ENCODE assay signal across 16 cellular contexts in genomic region chr14:74258705-74259035, GRCh38. TPM values are rescaled to one million over a fixed set of nuclear protein-coding genes. Genes with fewer than 3 reads are reported as not detected.
A peak's percentile ranks its signal among the peaks of the same experiment; 100 is the strongest.
DNase-seq lines count a peak whose midpoint lies in the region; FAIRE-seq and TF ChIP-seq lines count a peak whose summit lies in the region.
"Had no signal": no experiment of that assay in that cellular context is flagged by ENCODE, and none has a peak within 500 bp of the region (broad histone marks: within the 10 kb centered on the region; RNA-seq: fewer than 3 reads in every experiment).

No MANE protein-coding gene starts in this region.

- H2AK5ac ChIP-seq in mesendoderm (ENCODE audit: low read length) = no peak overlapping the region

- no peaks in the 10 kb centered on the region for H3K27me3 Mint-ChIP-seq in MCF 10A (ENCODE audit: insufficient read depth, unreplicated experiment)

- DNase-seq in breast epithelium (ENCODE audit: low spot score in 2 of 2) (no peak), MCF 10A (ENCODE audit: unreplicated experiment) (no peak), adipocyte (ENCODE audit: low read depth) (no peak), mesendoderm (no peak), testis (no peak), GM19239 (ENCODE audit: insufficient read length, low spot score) (no peak), RWPE1 (ENCODE audit: low spot score) (no peak)
- DNase-seq in stimulated activated naive CD4-positive, alpha-beta T cell treated with Interleukin-2 at 50 U/mL for 16 hours (lab: John Stamatoyannopoulos, UW) = no peak
- DNase-seq: activated CD4-positive, alpha-beta T cell treated with anti-CD3 and anti-CD28 coated beads, Interleukin-2, amount 50 U/mL, for 1 hour; activated effector memory CD4-positive, alpha-beta T cell treated with anti-CD3 and anti-CD28 coated beads, Interleukin-2, amount 50 U/mL, for 16 hours; foreskin fibroblast; NCI-H187 treated with DMSO at 0.1 percent for 48 hours; NK-92 treated with Interleukin-12 subunit alpha and Interleukin-12 subunit beta, amount 100 ng/mL, for 24 hours had no signal

- CTCF ChIA-PET in MCF 10A (lab: Yijun Ruan, JAX) (interaction anchor here (0.5 to 6.6 kb wide), 6 partner anchors 13 to 1292 kb away, joined by 3 to 55 read pairs (median 6); no protein-coding TSS in a partner anchor), RWPE1 (lab: Yijun Ruan, JAX) (interaction anchor here (1.5 kb wide), 1 partner anchor 36 kb away, joined by 5 read pairs; no protein-coding TSS in a partner anchor)

- no peak overlapping the region for H3K23ac ChIP-seq in mesendoderm (ENCODE audit: low read length)

- TF ChIP-seq POLR2A in breast epithelium (IDR thresholded peaks at IDR 0.05) = no peak
- no peak for TF ChIP-seq POLR2A in testis (IDR thresholded peaks at IDR 0.05)

- H2BK15ac ChIP-seq in mesendoderm (replicated peaks; ENCODE audit: low read depth) = no peak overlapping the region

- peak overlapping the region; percentile 61 to 80 (median 61) for H3K4me3 ChIP-seq in breast epithelium
- H3K4me3 ChIP-seq in adipocyte (ENCODE audit: low read length) = peak overlapping the region; percentile 82
- no peak overlapping the region for H3K4me3 ChIP-seq in mesendoderm (ENCODE audit: low read length)
- peak overlapping the region; percentile 58 to 62 for H3K4me3 ChIP-seq in testis

- no peaks in the 10 kb centered on the region for H3K9me3 Mint-ChIP-seq in MCF 10A (ENCODE audit: unreplicated experiment)

- no peak overlapping the region for H3K18ac ChIP-seq in mesendoderm (ENCODE audit: low read length)

- H4K8ac ChIP-seq in mesendoderm (ENCODE audit: low read depth, low read length) = no peak overlapping the region

- H3K27ac Mint-ChIP-seq in MCF 10A (ENCODE audit: low read depth, unreplicated experiment) = no peak overlapping the region

- peaks cover 10% of the 10 kb centered on the region for H3K4me1 Mint-ChIP-seq in MCF 10A (ENCODE audit: insufficient read depth, unreplicated experiment)

- no peaks in the 10 kb centered on the region for H3K4me1 ChIP-seq in breast epithelium
- H3K4me1 ChIP-seq in adipocyte (ENCODE audit: control insufficient read depth, insufficient read depth, low read length) = no peaks in the 10 kb centered on the region
- no peaks in the 10 kb centered on the region for H3K4me1 ChIP-seq in mesendoderm (ENCODE audit: control insufficient read depth, low read depth, low read length)
- peaks cover 4% of the 10 kb centered on the region for H3K4me1 ChIP-seq in testis

- no peak overlapping the region for H2BK5ac ChIP-seq in mesendoderm (ENCODE audit: low read length)

- H3K79me2 ChIP-seq in mesendoderm (ENCODE audit: control insufficient read depth, insufficient read depth, low read length) = no peaks in the 10 kb centered on the region

- WGBS in mesendoderm (ENCODE audit: extremely low coverage, insufficient coverage, low lambda C conversion rate) = no CpG with 5 or more reads among the region's 3 CpGs
- 48 to 51% methylated on average over 3 of the region's 3 CpGs for WGBS in testis, 2 donors

- no peaks in the 10 kb centered on the region for H3K9me3 ChIP-seq in breast epithelium
- H3K9me3 ChIP-seq in adipocyte (ENCODE audit: control insufficient read depth, low read length) = no peaks in the 10 kb centered on the region
- no peaks in the 10 kb centered on the region for H3K9me3 ChIP-seq in testis

- H3K79me1 ChIP-seq in mesendoderm (ENCODE audit: low read length) = no peaks in the 10 kb centered on the region

- POLR2A ChIA-PET in MCF 10A (lab: Yijun Ruan, JAX) (no interaction called here), RWPE1 (lab: Yijun Ruan, JAX; ENCODE audit: low non-redundant PET) (no interaction called here)

- no peak overlapping the region for H2BK120ac ChIP-seq in mesendoderm (ENCODE audit: low read depth, low read length)

- no peak overlapping the region for H3K9ac ChIP-seq in adipocyte (ENCODE audit: low read length)
- peak overlapping the region; percentile 47 for H3K9ac ChIP-seq in mesendoderm (ENCODE audit: low read length)

- H3K56ac ChIP-seq in mesendoderm (ENCODE audit: low read length) = peak overlapping the region; percentile 81

- no peak overlapping the region for H4K5ac ChIP-seq in mesendoderm (ENCODE audit: low read length)

- H3K27ac ChIP-seq in breast epithelium (no peak overlapping the region), mesendoderm (ENCODE audit: low read depth, low read length) (no peak overlapping the region), testis (no peak overlapping the region), RWPE1 (no peak overlapping the region)

- intact Hi-C loops in breast epithelium (cut with DNase I; ENCODE audit: low total_unique reads) = no loop called here
- intact Hi-C loops in MCF 10A (cut with micrococcal nuclease) = no loop called here
- intact Hi-C loops in testis (cut with DNase I; ENCODE audit: low total_unique reads) = loop anchor here (10.0 kb wide), 1 partner anchor 144 kb away; no protein-coding TSS in a partner anchor

- no peaks in the 10 kb centered on the region for H3K36me3 ChIP-seq in breast epithelium
- H3K36me3 ChIP-seq in adipocyte (ENCODE audit: control insufficient read depth, insufficient read depth, low read length, severe bottlenecking) = no peaks in the 10 kb centered on the region
- no peaks in the 10 kb centered on the region for H3K36me3 ChIP-seq in mesendoderm (ENCODE audit: control insufficient read depth, insufficient read depth, low read length)
- H3K36me3 ChIP-seq in testis (ENCODE audit: low read depth, missing control alignments) = no peaks in the 10 kb centered on the region

- H3K27me3 ChIP-seq in breast epithelium (no peaks in the 10 kb centered on the region), adipocyte (replicated peaks; ENCODE audit: control insufficient read depth, insufficient read depth, low read length) (peaks cover 14% of the 10 kb centered on the region), mesendoderm (ENCODE audit: insufficient read depth, low read length, poor library complexity) (peaks cover 7% of the 10 kb centered on the region), testis (no peaks in the 10 kb centered on the region)

- no peak overlapping the region for H3K4ac ChIP-seq in mesendoderm (ENCODE audit: low read depth, low read length)

- H3K4me3 Mint-ChIP-seq in MCF 10A (ENCODE audit: unreplicated experiment) = no peak overlapping the region

- no TSS peak for BruUV-seq in MCF 10A (replicated peaks; lab: Mats Ljungman, UMichigan)

- peak overlapping the region; percentile 71 for H3K4me2 ChIP-seq in mesendoderm (ENCODE audit: low read length)

- TF ChIP-seq CTCF in breast epithelium (IDR thresholded peaks at IDR 0.05) = no peak
- no peak for TF ChIP-seq CTCF in MCF 10A (IDR thresholded peaks at IDR 0.05; ENCODE audit: unreplicated experiment)
- TF ChIP-seq CTCF in testis (IDR thresholded peaks at IDR 0.05) = no peak
- TF ChIP-seq CTCF in RWPE1 (conservative IDR thresholded peaks at IDR 0.05; ENCODE audit: low read depth) = no peak

- H3K36me3 Mint-ChIP-seq in MCF 10A (ENCODE audit: insufficient read depth, unreplicated experiment) = no peaks in the 10 kb centered on the region

- FAIRE-seq in GM19239 (lab: Jason Lieb, UNC) = no peak
- FAIRE-seq: colon, urothelium cell line had no signal

RNA-seq across cellular contexts. Expression of gene VSX2, which starts 19.4 kb away (rescaled TPM):
- total RNA-seq in breast epithelium (not detected), MCF 10A (2022) (not detected in 2 replicates), testis (under 1 TPM; 0.16 to 0.37 TPM)
- 0.08 TPM for polyA plus RNA-seq in mesendoderm (2013, experiment 1 of 2)
- polyA plus RNA-seq in mesendoderm (2013, experiment 2 of 2) = 0.04 TPM
- polyA plus RNA-seq in testis (ENCODE audit: insufficient read depth, low read depth, low replicate concordance) = 0.55 TPM
- total RNA-seq: left lobe of liver had no signal

RNA-seq across cellular contexts. Expression of gene ABCD4, which starts 44.1 kb away (rescaled TPM):
- 10 to 100 TPM; 38.2 to 57.0 (median 54.7) TPM for total RNA-seq in breast epithelium
- 26.6 and 30.8 TPM in 2 replicates for total RNA-seq in MCF 10A (2022)
- 29.6 TPM for polyA plus RNA-seq in mesendoderm (2013, experiment 1 of 2)
- polyA plus RNA-seq in mesendoderm (2013, experiment 2 of 2) = 29.9 TPM
- total RNA-seq in testis = 10 to 100 TPM; 86.7 to 89.4 TPM
- polyA plus RNA-seq in testis (ENCODE audit: insufficient read depth, low read depth, low replicate concordance) = 53.8 TPM
